8 cellular contexts compared by ENCODE assay signal in genomic region chr5:4879693-4880303, GRCh38.
DNase-seq lines count a peak whose midpoint lies in the region; ATAC-seq, FAIRE-seq and TF ChIP-seq lines count a peak whose summit lies in the region.

No MANE protein-coding gene starts in this region.

- no peak for ATAC-seq in T-helper 17 cell

- peaks cover 30% of the 10 kb centered on the region for H3K4me1 ChIP-seq in OCI-LY3 (ENCODE audit: low read length)
- H3K4me1 ChIP-seq in ascending aorta, result no peaks in the 10 kb centered on the region
- no peaks in the 10 kb centered on the region for H3K4me1 ChIP-seq in small intestine (ENCODE audit: control insufficient read depth in 2 of 2, insufficient read depth in 1 of 2, low read depth in 1 of 2, low read length in 1 of 2)

- no peak overlapping the region for H3K4me2 ChIP-seq in OCI-LY3 (ENCODE audit: low read length)

- H3K79me2 ChIP-seq in OCI-LY3 (ENCODE audit: low read length), result no peaks in the 10 kb centered on the region

- H3K27ac Mint-ChIP-seq in T-helper 17 cell, result no peak overlapping the region

- intact Hi-C loops in ascending aorta (cut with DNase I), result loop anchor here (10.0 kb wide), 1 partner anchor 535 kb away; no protein-coding TSS in a partner anchor

- WGBS in small intestine, 3 donors, result 46 to 48% (median 47%) methylated on average over 15 of the region's 15 CpGs

- H3K36me3 Mint-ChIP-seq in T-helper 17 cell (ENCODE audit: low read depth), result no peaks in the 10 kb centered on the region

- TF ChIP-seq CTCF in GM20000 (IDR thresholded peaks at IDR 0.05; ENCODE audit: extremely low read depth, missing control alignments), result peak; percentile 91
- TF ChIP-seq CTCF in OCI-LY3 (IDR thresholded peaks at IDR 0.05; ENCODE audit: low read depth, low read length), result peak; percentile 79
- TF ChIP-seq CTCF in ascending aorta (IDR thresholded peaks at IDR 0.05), result peak; percentile 32 to 65 (median 56)

- no peaks in the 10 kb centered on the region for H3K4me1 Mint-ChIP-seq in T-helper 17 cell

- DNase-seq in Daoy (ENCODE audit: low read depth), result peak; percentile 79
- DNase-seq in GM20000 (ENCODE audit: low spot score), result peak; percentile 74
- DNase-seq in HS-5 (ENCODE audit: low read depth), result peak; percentile 6
- peak in 1 of 2 donors; percentile 71 for DNase-seq in ascending aorta (ENCODE audit: low spot score in 2 of 2)
- peak in 49 of 51 donors; percentile 5 to 86 (median 60) for DNase-seq in hypothalamus (lab: John Stamatoyannopoulos, UW)
- DNase-seq in small intestine, result peak; percentile 60
- no peak for DNase-seq in T-helper 17 cell

- H3K27me3 Mint-ChIP-seq in T-helper 17 cell, result no peaks in the 10 kb centered on the region

- H3K4me3 ChIP-seq in OCI-LY3 (ENCODE audit: low read length) (no peak overlapping the region), ascending aorta (no peak overlapping the region), small intestine (ENCODE audit: low read depth in 1 of 2, low read length in 2 of 2) (no peak overlapping the region)

- H4K20me1 ChIP-seq in OCI-LY3 (ENCODE audit: insufficient read depth, low read length), result no peaks in the 10 kb centered on the region

- peak overlapping the region; percentile 16; the same call in 1 of the 2 replicates for H2AFZ ChIP-seq in OCI-LY3 (ENCODE audit: low read depth, low read length)

- H3K9me3 ChIP-seq in OCI-LY3 (ENCODE audit: insufficient read depth, low read length) (no peaks in the 10 kb centered on the region), ascending aorta (no peaks in the 10 kb centered on the region), small intestine (ENCODE audit: control insufficient read depth, low read depth) (no peaks in the 10 kb centered on the region), T-helper 17 cell (ENCODE audit: control insufficient read depth, low read length, poor library complexity, severe bottlenecking) (no peaks in the 10 kb centered on the region)

- H3K27me3 ChIP-seq in OCI-LY3 (ENCODE audit: low read depth, low read length), result no peaks in the 10 kb centered on the region
- H3K27me3 ChIP-seq in ascending aorta, result no peaks in the 10 kb centered on the region
- no peaks in the 10 kb centered on the region for H3K27me3 ChIP-seq in small intestine (ENCODE audit: control insufficient read depth in 2 of 2, insufficient read depth in 2 of 2, low read length in 2 of 2)

- no peak for FAIRE-seq in small intestine (lab: Jason Lieb, UNC)

- H3K9ac ChIP-seq in OCI-LY3 (ENCODE audit: low read length), result no peak overlapping the region

- H3K27ac ChIP-seq in OCI-LY3 (ENCODE audit: low read length) (no peak overlapping the region), ascending aorta (no peak overlapping the region), small intestine (ENCODE audit: low read depth in 1 of 2, low read length in 1 of 2) (no peak overlapping the region)

- H3K4me3 Mint-ChIP-seq in T-helper 17 cell, result no peak overlapping the region

- no peaks in the 10 kb centered on the region for H3K36me3 ChIP-seq in OCI-LY3 (replicated peaks; ENCODE audit: low read depth, low read length)
- no peaks in the 10 kb centered on the region for H3K36me3 ChIP-seq in ascending aorta
- H3K36me3 ChIP-seq in small intestine (ENCODE audit: control insufficient read depth in 2 of 2, insufficient read depth in 2 of 2, low read length in 2 of 2), result no peaks in the 10 kb centered on the region

Comparison
In these comparisons a context has a peak if more than half of its experiments do, and no peak if none do; other contexts are left out.
1. DNase-seq: peak in Daoy (single experiment), GM20000 (single experiment), HS-5 (single experiment), hypothalamus (49 of 51) and small intestine (single experiment); none in T-helper 17 cell (0 of 3).
2. Peak in every context shown above with its lines, with median percentiles within 50 percentile points of each other: CTCF ChIP-seq.